ENCODE assay signal across 8 cellular contexts in genomic region chr21:29181799-29182470, GRCh38. TPM values are rescaled to one million over a fixed set of nuclear protein-coding genes. Genes with fewer than 3 reads are reported as not detected.
DNase-seq lines count a peak whose midpoint lies in the region; ATAC-seq and TF ChIP-seq lines count a peak whose summit lies in the region.

No MANE protein-coding gene starts in this region.

- no peak for TF ChIP-seq CTCF in fibroblast of pulmonary artery (IDR thresholded peaks at IDR 0.05; ENCODE audit: low read length, missing control alignments)

- H3K9me3 ChIP-seq in SJSA1 (replicated peaks): no peaks in the 10 kb centered on the region

- H3K27me3 ChIP-seq in SJSA1 (replicated peaks) (no peaks in the 10 kb centered on the region), rectal smooth muscle tissue (ENCODE audit: control insufficient read depth, insufficient read depth, low read length) (no peaks in the 10 kb centered on the region)

- H3K36me3 ChIP-seq in SJSA1 (no peaks in the 10 kb centered on the region), rectal smooth muscle tissue (ENCODE audit: control insufficient read depth, insufficient read depth, low read length) (no peaks in the 10 kb centered on the region)

- peaks cover 25% of the 10 kb centered on the region for H3K4me1 ChIP-seq in SJSA1 (replicated peaks)
- H3K4me1 ChIP-seq in rectal smooth muscle tissue (ENCODE audit: control insufficient read depth, insufficient read depth, low read length): peaks cover 8% of the 10 kb centered on the region

- H3K27ac ChIP-seq in SJSA1: peak overlapping the region; percentile 100
- H3K27ac ChIP-seq in rectal smooth muscle tissue (ENCODE audit: low read depth, low read length): peak overlapping the region; percentile 88

- H3K4me3 ChIP-seq in SJSA1 (peak overlapping the region; percentile 38), fibroblast of pulmonary artery (replicated peaks; ENCODE audit: low read depth, low read length) (peak overlapping the region; percentile 60), rectal smooth muscle tissue (ENCODE audit: low read length) (peak overlapping the region; percentile 59)

- intact Hi-C loops in Right ventricle myocardium inferior (cut with DNase I) (no loop called here), cardiac septum (cut with DNase I) (no loop called here)

- peak; percentile 68 for ATAC-seq in Right ventricle myocardium inferior
- ATAC-seq in GM18517 (IDR thresholded peaks at IDR 0.05; ENCODE audit: unreplicated experiment): no peak

- DNase-seq in Right ventricle myocardium inferior (ENCODE audit: missing footprints) (no peak), cardiac septum (ENCODE audit: low spot score) (no peak), SJSA1 (ENCODE audit: low read depth in 1 of 2, low spot score in 2 of 2) (peak; percentile 80 to 93), fibroblast of pulmonary artery (ENCODE audit: low read depth) (peak; percentile 93)
- no peak for DNase-seq in stimulated activated CD8-positive, alpha-beta memory T cell treated with anti-CD3 and anti-CD28 coated beads, Interleukin-4, amount 100 ng/mL, for 48 hours
- no peak for DNase-seq in stimulated activated CD4-positive, alpha-beta T cell treated with anti-CD3 and anti-CD28 coated beads, Interleukin-15, amount 100 ng/mL, for 24 hours

- peak overlapping the region; percentile 27 for H3K9ac ChIP-seq in rectal smooth muscle tissue (ENCODE audit: low read length)

RNA-seq across cellular contexts. Expression of gene MAP3K7CL, which starts 51.5 kb away (rescaled TPM):
- total RNA-seq in Right ventricle myocardium inferior: 1.1 TPM
- 85.8 TPM for total RNA-seq in cardiac septum
- total RNA-seq in SJSA1 (2014; rRNA removed; shearing (Covaris generic)): 5.3 and 11.7 TPM in 2 replicates

Comparison
In these comparisons a context has a peak if more than half of its experiments do, and no peak if none do; other contexts are left out.
1. DNase-seq: peak in SJSA1 (2 of 2) and fibroblast of pulmonary artery (single experiment); none in Right ventricle myocardium inferior (single experiment), cardiac septum (single experiment), stimulated activated CD8-positive, alpha-beta memory T cell treated with anti-CD3 and anti-CD28 coated beads, Interleukin-4, amount 100 ng/mL, for 48 hours (single experiment) and stimulated activated CD4-positive, alpha-beta T cell treated with anti-CD3 and anti-CD28 coated beads, Interleukin-15, amount 100 ng/mL, for 24 hours (single experiment).
2. Peak in every context shown above with its lines, with median percentiles within 50 percentile points of each other: H3K4me3 ChIP-seq.